Comparison of ENCODE assay signal across 19 cellular contexts in the genomic region with DNA sequence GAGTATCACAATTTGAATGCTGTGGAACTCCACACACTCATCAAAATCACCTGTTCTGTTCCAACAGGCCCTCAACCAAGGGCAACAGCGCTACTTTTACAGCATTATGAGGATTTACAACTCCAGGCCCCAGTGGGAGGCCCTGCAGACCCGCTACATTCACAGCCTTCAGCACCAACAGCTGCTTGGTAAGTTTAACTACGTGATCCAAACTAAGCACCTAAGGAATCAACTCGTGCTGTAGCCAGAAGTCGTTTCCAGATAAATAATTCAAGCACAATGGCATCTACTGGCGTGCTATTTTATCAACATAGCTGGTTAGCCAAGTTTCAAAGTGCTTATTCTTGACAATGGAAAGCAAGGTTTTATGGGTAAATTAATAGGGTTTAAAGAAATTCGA. TPM values are rescaled to one million over a fixed set of nuclear protein-coding genes. Genes with fewer than 3 reads are reported as not detected.
"Had no signal": no experiment of that assay in that cellular context is flagged by ENCODE, and none has a peak within 500 bp of the region (broad histone marks: within the 10 kb centered on the region; RNA-seq: fewer than 3 reads in every experiment).

No MANE protein-coding gene starts in this region.

- H3K4me3 ChIP-seq: testis had no signal

- H3K9me3 ChIP-seq: testis had no signal

- DNase-seq: activated effector memory CD4-positive, alpha-beta T cell treated with anti-CD3 and anti-CD28 coated beads, Interleukin-2, amount 50 U/mL, for 16 hours; activated T-cell treated with anti-CD3 and anti-CD28 coated beads, Interleukin-2, amount 50 U/mL, for 24 hours; amygdala; effector memory CD4-positive, alpha-beta T cell; stimulated activated CD4-positive, alpha-beta T cell treated with anti-CD3 and anti-CD28 coated beads, Interleukin-4, amount 100 ng/mL, for 4 hours; stimulated activated naive CD8-positive, alpha-beta T cell treated with anti-CD3 and anti-CD28 coated beads, Interleukin-15, amount 100 ng/mL, for 72 hours; testis had no signal

- H3K36me3 Mint-ChIP-seq: activated naive CD8-positive, alpha-beta T cell; brain had no signal

- H3K4me3 Mint-ChIP-seq: activated naive CD8-positive, alpha-beta T cell; activated T-cell treated with anti-CD3 and anti-CD28 coated beads, Interleukin-2, amount 50 U/mL, for 24 hours; stimulated activated naive CD8-positive, alpha-beta T cell treated with anti-CD3 and anti-CD28 coated beads, Interleukin-15, amount 100 ng/mL, for 72 hours had no signal

- H3K27me3 ChIP-seq: testis had no signal

- H3K4me1 ChIP-seq: testis had no signal

- H3K9me3 Mint-ChIP-seq: activated T-cell treated with anti-CD3 and anti-CD28 coated beads, Interleukin-2, amount 50 U/mL, for 24 hours; brain; stimulated activated naive CD8-positive, alpha-beta T cell treated with anti-CD3 and anti-CD28 coated beads, Interleukin-15, amount 100 ng/mL, for 72 hours had no signal

- H3K27ac ChIP-seq: testis had no signal

- H3K27me3 Mint-ChIP-seq: brain had no signal

- H3K27ac Mint-ChIP-seq: activated naive CD8-positive, alpha-beta T cell; activated T-cell treated with anti-CD3 and anti-CD28 coated beads, Interleukin-2, amount 50 U/mL, for 24 hours had no signal

- H3K4me1 Mint-ChIP-seq: brain; stimulated activated naive CD8-positive, alpha-beta T cell treated with anti-CD3 and anti-CD28 coated beads, Interleukin-15, amount 100 ng/mL, for 72 hours had no signal

- ATAC-seq: activated CD4-positive, CD25-positive, alpha-beta regulatory T cell treated with anti-CD3 and anti-CD28 coated beads, Interleukin-2, amount 50 U/mL, for 24 hours; stimulated activated naive CD8-positive, alpha-beta T cell treated with anti-CD3 and anti-CD28 coated beads, Interleukin-15, amount 100 ng/mL, for 72 hours had no signal

RNA-seq across cellular contexts. Expression of a gene that starts 5.3 kb away (rescaled TPM):
- total RNA-seq: epithelial cell of proximal tubule; lung microvascular endothelial cell; mucosa of gallbladder; osteocyte; pulmonary artery endothelial cell; skeletal muscle tissue; T-helper 2 cell treated with Interferon-gamma antibody and Interleukin-4, amounts not matched to agents 100 ng/mL and 5 ng/mL, for 36 hours; urinary bladder had no signal
- polyA plus RNA-seq: neural cell, urinary bladder had no signal
